In the genomic region with DNA sequence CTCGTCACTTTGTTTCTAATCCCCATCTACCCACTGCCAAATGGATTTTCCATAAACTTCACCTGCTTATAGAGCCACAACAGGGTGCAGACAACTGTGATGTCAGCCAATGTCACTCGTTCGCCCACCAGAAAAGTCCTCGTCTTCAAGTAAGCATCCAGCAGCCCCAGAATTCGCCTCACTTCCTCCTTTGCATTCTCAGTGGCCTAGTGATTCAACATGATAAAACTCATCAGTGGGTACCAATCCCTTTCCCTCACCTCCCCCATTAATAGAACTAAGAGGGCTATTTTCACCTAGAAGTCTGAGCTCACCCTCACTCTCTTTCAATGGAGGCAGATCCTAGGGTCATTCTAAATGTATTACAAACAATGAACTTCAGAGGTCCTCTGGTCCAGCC, we compare ENCODE assay signal across 6 cellular contexts. TPM values are rescaled to one million over a fixed set of nuclear protein-coding genes. Genes with fewer than 3 reads are reported as not detected.
DNase-seq lines count a peak whose midpoint lies in the region; ATAC-seq and TF ChIP-seq lines count a peak whose summit lies in the region.
"Not testable (repeated sequence)": the region's sequence is repeated elsewhere in the genome, so short reads cannot be mapped to it uniquely, and the experiment has no call there.

No MANE protein-coding gene starts in this region.

- not testable (repeated sequence) for H3K27me3 Mint-ChIP-seq in CD4-positive, CD25-positive, alpha-beta regulatory T cell; IgD-negative memory B cell; T-helper 2 cell treated with Interferon-gamma antibody and Interleukin-4, amounts not matched to agents 5 μg/mL and 100 μg/mL, for 36 hours (ENCODE audit: low read depth); activated naive CD4-positive, alpha-beta T cell treated with anti-CD3 and anti-CD28 coated beads, Interleukin-2, amount 50 U/mL, for 24 hours

- H3K9me3 ChIP-seq in CD4-positive, CD25-positive, alpha-beta regulatory T cell (ENCODE audit: control insufficient read depth in 2 of 2, low read length in 2 of 2); fibroblast of lung (ENCODE audit: control insufficient read depth, insufficient read depth, low read depth, low read length); psoas muscle: not testable (repeated sequence)

- not testable (repeated sequence) for DNase-seq in CD4-positive, CD25-positive, alpha-beta regulatory T cell; T-helper 2 cell treated with Interferon-gamma antibody and Interleukin-4, amounts not matched to agents 5 μg/mL and 100 μg/mL, for 36 hours (ENCODE audit: low spot score); fibroblast of lung (ENCODE audit: low read depth in 2 of 2); psoas muscle

- H3K27ac ChIP-seq in CD4-positive, CD25-positive, alpha-beta regulatory T cell (ENCODE audit: insufficient read depth, low read length, poor library complexity, severe bottlenecking); fibroblast of lung (ENCODE audit: insufficient read depth, low read length): not testable (repeated sequence)
- peak overlapping the region; percentile 36 for H3K27ac ChIP-seq in psoas muscle

- H4K20me1 ChIP-seq in fibroblast of lung (ENCODE audit: control insufficient read depth, extremely low read depth, insufficient read depth, low read length): not testable (repeated sequence)

- TF ChIP-seq CTCF in fibroblast of lung (conservative IDR thresholded peaks at IDR 0.05 in 1 of 2, IDR thresholded peaks at IDR 0.05 in 1 of 2; ENCODE audit: low read depth in 1 of 2, low read length in 2 of 2); psoas muscle (IDR thresholded peaks at IDR 0.05): not testable (repeated sequence)

- WGBS in psoas muscle, 3 donors: 52 to 66% (median 53%) methylated on average over 4 to 5 of the region's 5 CpGs

- H3K9ac ChIP-seq in fibroblast of lung (ENCODE audit: insufficient read depth, low read length): not testable (repeated sequence)

- peaks cover 80% of the 10 kb centered on the region for H3K79me2 ChIP-seq in fibroblast of lung (ENCODE audit: control insufficient read depth, insufficient read depth, low read length)

- peak overlapping the region; percentile 23 for H3K4me2 ChIP-seq in fibroblast of lung (ENCODE audit: extremely low read depth, insufficient read depth, low read length)

- peaks cover 35% of the 10 kb centered on the region for H3K4me1 ChIP-seq in CD4-positive, CD25-positive, alpha-beta regulatory T cell (ENCODE audit: control insufficient read depth, insufficient read depth, low read length, poor library complexity, severe bottlenecking)
- peaks cover 13% of the 10 kb centered on the region for H3K4me1 ChIP-seq in fibroblast of lung (ENCODE audit: control insufficient read depth, extremely low read depth, insufficient read depth, low read length)
- H3K4me1 ChIP-seq in psoas muscle: peaks cover 60% of the 10 kb centered on the region

- not testable (repeated sequence) for H3K27me3 ChIP-seq in CD4-positive, CD25-positive, alpha-beta regulatory T cell (ENCODE audit: control insufficient read depth, insufficient read depth, low read length); fibroblast of lung (ENCODE audit: control insufficient read depth, insufficient read depth, low read length); psoas muscle (ENCODE audit: insufficient read depth in 3 of 3, low read length in 2 of 3)

- H3K4me1 Mint-ChIP-seq in CD4-positive, CD25-positive, alpha-beta regulatory T cell: peaks cover 12 to 77% (median 46%) of the 10 kb centered on the region in 4 donors
- H3K4me1 Mint-ChIP-seq in IgD-negative memory B cell: peaks cover 29 to 47% (median 40%) of the 10 kb centered on the region in 3 donors
- H3K4me1 Mint-ChIP-seq in T-helper 2 cell treated with Interferon-gamma antibody and Interleukin-4, amounts not matched to agents 5 μg/mL and 100 μg/mL, for 36 hours (ENCODE audit: low read depth): peaks cover 49% of the 10 kb centered on the region
- H3K4me1 Mint-ChIP-seq in activated naive CD4-positive, alpha-beta T cell treated with anti-CD3 and anti-CD28 coated beads, Interleukin-2, amount 50 U/mL, for 24 hours: peaks cover 77% of the 10 kb centered on the region

- not testable (repeated sequence) for ATAC-seq in CD4-positive, CD25-positive, alpha-beta regulatory T cell (ENCODE audit: low read depth in 2 of 2); psoas muscle

- H3K36me3 ChIP-seq in CD4-positive, CD25-positive, alpha-beta regulatory T cell (ENCODE audit: control insufficient read depth, insufficient read depth, low read length): peaks cover 56% of the 10 kb centered on the region
- H3K36me3 ChIP-seq in fibroblast of lung (ENCODE audit: control insufficient read depth, insufficient read depth, low read length) (peaks cover 17% of the 10 kb centered on the region), psoas muscle (ENCODE audit: insufficient read depth in 1 of 2, low read depth in 1 of 2) (peaks cover 16 to 73% of the 10 kb centered on the region in 2 donors)

- peaks cover 40% of the 10 kb centered on the region for H3K36me3 Mint-ChIP-seq in CD4-positive, CD25-positive, alpha-beta regulatory T cell
- not testable (repeated sequence) for H3K36me3 Mint-ChIP-seq in IgD-negative memory B cell
- peaks cover 66% of the 10 kb centered on the region for H3K36me3 Mint-ChIP-seq in T-helper 2 cell treated with Interferon-gamma antibody and Interleukin-4, amounts not matched to agents 5 μg/mL and 100 μg/mL, for 36 hours (ENCODE audit: low read depth)
- peaks cover 42% of the 10 kb centered on the region for H3K36me3 Mint-ChIP-seq in activated naive CD4-positive, alpha-beta T cell treated with anti-CD3 and anti-CD28 coated beads, Interleukin-2, amount 50 U/mL, for 24 hours

- H3K4me3 Mint-ChIP-seq in CD4-positive, CD25-positive, alpha-beta regulatory T cell: peak overlapping the region in 3 of 4 donors; percentile 20 to 96 (median 53)
- peak overlapping the region in 1 of 4 donors; percentile 97 for H3K4me3 Mint-ChIP-seq in IgD-negative memory B cell
- H3K4me3 Mint-ChIP-seq in T-helper 2 cell treated with Interferon-gamma antibody and Interleukin-4, amounts not matched to agents 5 μg/mL and 100 μg/mL, for 36 hours: peak overlapping the region; percentile 53
- peak overlapping the region; percentile 95 for H3K4me3 Mint-ChIP-seq in activated naive CD4-positive, alpha-beta T cell treated with anti-CD3 and anti-CD28 coated beads, Interleukin-2, amount 50 U/mL, for 24 hours

- H3K27ac Mint-ChIP-seq in CD4-positive, CD25-positive, alpha-beta regulatory T cell: peak overlapping the region; percentile 60 to 73 (median 65)
- H3K27ac Mint-ChIP-seq in IgD-negative memory B cell: peak overlapping the region; percentile 4 to 71 (median 57)
- H3K27ac Mint-ChIP-seq in T-helper 2 cell treated with Interferon-gamma antibody and Interleukin-4, amounts not matched to agents 5 μg/mL and 100 μg/mL, for 36 hours: peak overlapping the region; percentile 57
- peak overlapping the region; percentile 83 for H3K27ac Mint-ChIP-seq in activated naive CD4-positive, alpha-beta T cell treated with anti-CD3 and anti-CD28 coated beads, Interleukin-2, amount 50 U/mL, for 24 hours

- intact Hi-C loops in psoas muscle (cut with DNase I): loop anchor here in 1 of 2 donors (10.0 kb wide), 1 partner anchor 284 kb away; no protein-coding TSS in a partner anchor

- H2AFZ ChIP-seq in fibroblast of lung (ENCODE audit: low read length): not testable (repeated sequence)

- H3K4me3 ChIP-seq in CD4-positive, CD25-positive, alpha-beta regulatory T cell (ENCODE audit: low read depth, low read length); fibroblast of lung (replicated peaks in 1 of 4; ENCODE audit: control extremely low read depth in 1 of 4, insufficient read depth in 1 of 4, low read depth in 3 of 4, low read length in 4 of 4); psoas muscle: not testable (repeated sequence)

- H3K9me3 Mint-ChIP-seq in CD4-positive, CD25-positive, alpha-beta regulatory T cell; IgD-negative memory B cell; T-helper 2 cell treated with Interferon-gamma antibody and Interleukin-4, amounts not matched to agents 5 μg/mL and 100 μg/mL, for 36 hours; activated naive CD4-positive, alpha-beta T cell treated with anti-CD3 and anti-CD28 coated beads, Interleukin-2, amount 50 U/mL, for 24 hours: not testable (repeated sequence)

RNA-seq across cellular contexts. Expression of a gene that starts 2.8 kb away (rescaled TPM):
- total RNA-seq in CD4-positive, CD25-positive, alpha-beta regulatory T cell: 1,198 TPM
- polyA plus RNA-seq in CD4-positive, CD25-positive, alpha-beta regulatory T cell: 1,000 to 10,000 TPM in 3 of 4 donors, 100 to 1,000 TPM in 1; 775 to 1,680 (median 1,413) TPM
- polyA plus RNA-seq in IgD-negative memory B cell (1,657 TPM), fibroblast of lung (1,308 and 1,333 TPM in 2 replicates), psoas muscle (1,000 to 10,000 TPM; 1,687 to 2,356 (median 2,243) TPM)
- total RNA-seq in fibroblast of lung (1,405 and 1,825 TPM in 2 replicates), psoas muscle (1,000 to 10,000 TPM; 1,137 to 1,954 (median 1,509) TPM)
- polyA plus RNA-seq in fibroblast of lung (2012): 1,642 and 1,675 TPM in 2 replicates
- polyA minus RNA-seq in fibroblast of lung (ENCODE audit: low replicate concordance): 2,187 and 2,476 TPM in 2 replicates

RNA-seq across cellular contexts. Expression of a gene that starts 20.4 kb away (rescaled TPM):
- 22.0 TPM for total RNA-seq in CD4-positive, CD25-positive, alpha-beta regulatory T cell
- polyA plus RNA-seq in CD4-positive, CD25-positive, alpha-beta regulatory T cell: 10 to 100 TPM in 3 of 4 donors, 1 to 10 TPM in 1; 6.5 to 11.9 (median 10.9) TPM
- polyA plus RNA-seq in IgD-negative memory B cell: 19.2 TPM
- total RNA-seq in fibroblast of lung: 6.9 and 7.8 TPM in 2 replicates
- polyA plus RNA-seq in fibroblast of lung: 5.5 and 6.8 TPM in 2 replicates
- 7.1 and 9.5 TPM in 2 replicates for polyA plus RNA-seq in fibroblast of lung (2012)
- polyA minus RNA-seq in fibroblast of lung (ENCODE audit: low replicate concordance): 5.9 and 7.1 TPM in 2 replicates
- total RNA-seq in psoas muscle: 10 to 100 TPM; 14.3 to 23.7 (median 19.6) TPM
- 10 to 100 TPM; 12.1 to 15.5 (median 12.7) TPM for polyA plus RNA-seq in psoas muscle

RNA-seq across cellular contexts. Expression of a gene that starts 24.3 kb away (rescaled TPM):
- total RNA-seq in CD4-positive, CD25-positive, alpha-beta regulatory T cell: 852 TPM
- polyA plus RNA-seq in CD4-positive, CD25-positive, alpha-beta regulatory T cell: 10 to 100 TPM; 22.3 to 59.3 (median 39.5) TPM
- polyA plus RNA-seq in IgD-negative memory B cell (107 TPM), fibroblast of lung (209 and 220 TPM in 2 replicates), psoas muscle (100 to 1,000 TPM in 2 of 3 donors, 10 to 100 TPM in 1; 93.5 to 227 (median 206) TPM)
- total RNA-seq in fibroblast of lung (396 and 762 TPM in 2 replicates), psoas muscle (100 to 1,000 TPM; 376 to 679 (median 425) TPM)
- 281 and 392 TPM in 2 replicates for polyA plus RNA-seq in fibroblast of lung (2012)
- polyA minus RNA-seq in fibroblast of lung (ENCODE audit: low replicate concordance): 340 and 357 TPM in 2 replicates

RNA-seq across cellular contexts. Expression of a gene that starts 30.8 kb away (rescaled TPM):
- total RNA-seq in CD4-positive, CD25-positive, alpha-beta regulatory T cell: 172 TPM
- 10 to 100 TPM; 30.3 to 38.6 (median 33.9) TPM for polyA plus RNA-seq in CD4-positive, CD25-positive, alpha-beta regulatory T cell
- polyA plus RNA-seq in IgD-negative memory B cell: 32.9 TPM
- 117 and 124 TPM in 2 replicates for total RNA-seq in fibroblast of lung
- polyA plus RNA-seq in fibroblast of lung: 31.4 and 33.6 TPM in 2 replicates
- polyA plus RNA-seq in fibroblast of lung (2012): 65.0 and 77.5 TPM in 2 replicates
- 73.0 and 89.7 TPM in 2 replicates for polyA minus RNA-seq in fibroblast of lung (ENCODE audit: low replicate concordance)
- 10 to 100 TPM; 20.0 to 32.5 (median 28.6) TPM for total RNA-seq in psoas muscle
- polyA plus RNA-seq in psoas muscle: 10 to 100 TPM; 18.4 to 27.1 (median 26.9) TPM

RNA-seq across cellular contexts. Expression of a gene that starts 41.7 kb away (rescaled TPM):
- total RNA-seq in CD4-positive, CD25-positive, alpha-beta regulatory T cell: 165 TPM
- polyA plus RNA-seq in CD4-positive, CD25-positive, alpha-beta regulatory T cell: 10 to 100 TPM; 16.1 to 23.2 (median 16.4) TPM
- polyA plus RNA-seq in IgD-negative memory B cell: 13.8 TPM
- total RNA-seq in fibroblast of lung: 17.5 and 20.5 TPM in 2 replicates
- 17.8 and 22.6 TPM in 2 replicates for polyA plus RNA-seq in fibroblast of lung
- 27.5 and 34.0 TPM in 2 replicates for polyA plus RNA-seq in fibroblast of lung (2012)
- polyA minus RNA-seq in fibroblast of lung (ENCODE audit: low replicate concordance): 37.1 and 108 TPM in 2 replicates
- 10 to 100 TPM; 14.1 to 19.5 (median 16.9) TPM for total RNA-seq in psoas muscle
- polyA plus RNA-seq in psoas muscle: 10 to 100 TPM in 2 of 3 donors, 1 to 10 TPM in 1; 7.4 to 11.3 (median 11.1) TPM
